2 cellular contexts compared by ENCODE assay signal in genomic region chr3:135392151-135392550, GRCh38.
TF ChIP-seq lines count a peak whose summit lies in the region.

No MANE protein-coding gene starts in this region.

TF ChIP-seq in WTC11, 78 proteins besides CTCF, POLR2A, EP300 and RAD21 (continued from another document and continues in another):
- TF ChIP-seq PREB (CRISPR knock-in tag; IDR thresholded peaks at IDR 0.05; ENCODE audit: borderline replicate concordance) (no peak), ZBTB43 (CRISPR knock-in tag; IDR thresholded peaks at IDR 0.05) (no peak), MYBL2 (CRISPR knock-in tag; IDR thresholded peaks at IDR 0.05) (no peak), SMAD3 (CRISPR knock-in tag; IDR thresholded peaks at IDR 0.05; ENCODE audit: borderline replicate concordance) (no peak), SMAD4 (CRISPR knock-in tag; IDR thresholded peaks at IDR 0.05) (no peak), HMGXB4 (CRISPR knock-in tag; IDR thresholded peaks at IDR 0.05) (no peak), ZSCAN18 (CRISPR knock-in tag; IDR thresholded peaks at IDR 0.05) (no peak), ARID4B (CRISPR knock-in tag; IDR thresholded peaks at IDR 0.05; ENCODE audit: borderline replicate concordance) (no peak), SOX15 (CRISPR knock-in tag; IDR thresholded peaks at IDR 0.05) (no peak), IRF2 (CRISPR knock-in tag; IDR thresholded peaks at IDR 0.05; ENCODE audit: borderline replicate concordance, low read depth) (no peak), ZNF121 (CRISPR knock-in tag; IDR thresholded peaks at IDR 0.05) (no peak), CREM (CRISPR knock-in tag; IDR thresholded peaks at IDR 0.05) (no peak), GABPB1 (CRISPR knock-in tag; IDR thresholded peaks at IDR 0.05) (no peak), ATF6 (CRISPR knock-in tag; IDR thresholded peaks at IDR 0.05) (no peak)

TF ChIP-seq in SK-N-SH, 30 proteins besides CTCF, POLR2A, EP300 and RAD21 (continued from another document):
- no peak for TF ChIP-seq POLR2AphosphoS5 (IDR thresholded peaks at IDR 0.05; ENCODE audit: low read depth, low read length)
- TF ChIP-seq MAX (IDR thresholded peaks at IDR 0.05; ENCODE audit: low read depth), result no peak
- no peak for TF ChIP-seq MXI1 (IDR thresholded peaks at IDR 0.05; ENCODE audit: low read depth, low read length)
- no peak for TF ChIP-seq RCOR1 (IDR thresholded peaks at IDR 0.05; ENCODE audit: low read length)
- no peak for TF ChIP-seq NFIC (IDR thresholded peaks at IDR 0.05; ENCODE audit: borderline replicate concordance)
